8 cellular contexts compared by ENCODE assay signal in the genomic region with DNA sequence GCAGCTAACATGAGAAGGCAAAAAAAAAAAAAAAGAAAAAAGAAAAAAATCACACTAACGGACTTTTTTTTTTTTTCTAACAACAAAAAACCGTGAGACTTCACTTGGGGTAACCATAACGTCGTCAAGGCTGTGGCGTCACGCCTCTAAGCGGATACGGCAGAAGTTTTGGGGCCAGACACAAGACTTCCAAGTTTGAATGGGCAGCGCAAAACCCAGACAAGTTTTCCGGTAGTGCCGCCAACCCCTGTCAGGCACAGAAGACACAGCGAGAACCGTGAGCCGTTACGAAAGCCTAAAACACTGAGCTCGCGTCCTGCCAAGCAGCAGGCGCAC. TPM values are rescaled to one million over a fixed set of nuclear protein-coding genes. Genes with fewer than 3 reads are reported as not detected.
DNase-seq lines count a peak whose midpoint lies in the region; ATAC-seq and TF ChIP-seq lines count a peak whose summit lies in the region.

No MANE protein-coding gene starts in this region.

- H3K9me3 Mint-ChIP-seq in central memory CD8-positive, alpha-beta T cell: no peaks in the 10 kb centered on the region

- DNase-seq in COR-L47 (lab: John Stamatoyannopoulos, UW) (peak; percentile 44), LNCaP clone FGC (ENCODE audit: low read depth) (no peak), HT-29 (ENCODE audit: low spot score) (no peak), NCI-H524 (lab: John Stamatoyannopoulos, UW) (no peak), UCSD-AML1 (lab: John Stamatoyannopoulos, UW; ENCODE audit: unreplicated experiment) (no peak)
- DNase-seq in central memory CD8-positive, alpha-beta T cell (ENCODE audit: low spot score in 2 of 2): no peak

- H3K4me3 Mint-ChIP-seq in central memory CD8-positive, alpha-beta T cell: peak overlapping the region; percentile 96

- H3K36me3 Mint-ChIP-seq in central memory CD8-positive, alpha-beta T cell (ENCODE audit: insufficient read depth): peaks cover 32% of the 10 kb centered on the region

- H3K36me3 ChIP-seq in mucosa of stomach (ENCODE audit: control insufficient read depth, insufficient read depth, low read length): no peaks in the 10 kb centered on the region

- no peaks in the 10 kb centered on the region for H3K9me3 ChIP-seq in mucosa of stomach (ENCODE audit: control insufficient read depth, low read length)

- H3K4me1 ChIP-seq in mucosa of stomach (ENCODE audit: control insufficient read depth, insufficient read depth, low read length): no peaks in the 10 kb centered on the region

- H3K4me1 Mint-ChIP-seq in central memory CD8-positive, alpha-beta T cell: peaks cover 39% of the 10 kb centered on the region

- peak overlapping the region; percentile 95 for H3K4me3 ChIP-seq in LNCaP clone FGC (ENCODE audit: low read depth, low read length)
- H3K4me3 ChIP-seq in mucosa of stomach (ENCODE audit: low read length): peak overlapping the region; percentile 75

- H3K9ac ChIP-seq in mucosa of stomach (ENCODE audit: low read length): peak overlapping the region; percentile 75

- no peaks in the 10 kb centered on the region for H3K27me3 ChIP-seq in mucosa of stomach (ENCODE audit: control insufficient read depth, insufficient read depth, low read length)

- H3K27me3 Mint-ChIP-seq in central memory CD8-positive, alpha-beta T cell: no peaks in the 10 kb centered on the region

- ATAC-seq in GM21717 (IDR thresholded peaks at IDR 0.05; ENCODE audit: unreplicated experiment): peak; percentile 40
- ATAC-seq in central memory CD8-positive, alpha-beta T cell (replicated peaks; ENCODE audit: extremely low read depth, poor library complexity, severe bottlenecking): peak; percentile 66

- H3K27ac Mint-ChIP-seq in central memory CD8-positive, alpha-beta T cell (ENCODE audit: low read depth): peak overlapping the region; percentile 99

- no peak for TF ChIP-seq CTCF in LNCaP clone FGC (IDR thresholded peaks at IDR 0.05; ENCODE audit: control insufficient read depth, extremely low read depth, insufficient read depth)

RNA-seq across cellular contexts. Expression of a gene that starts 0.6 kb away (rescaled TPM):
- 24.2 and 25.0 TPM in 2 replicates for total RNA-seq in HT-29 (2014; rRNA removed; shearing (Covaris generic))
